ENCODE assay signal across 8 cellular contexts in genomic region chr3:115814778-115815380, GRCh38.
DNase-seq lines count a peak whose midpoint lies in the region; ATAC-seq, FAIRE-seq and TF ChIP-seq lines count a peak whose summit lies in the region.

No MANE protein-coding gene starts in this region.

- H3K4me3 ChIP-seq in Jurkat, Clone E6-1 (ENCODE audit: low read length): no peak overlapping the region
- H3K4me3 ChIP-seq in SJSA1 (no peak overlapping the region), pancreas (no peak overlapping the region), upper lobe of right lung (no peak overlapping the region)

- H3K27ac ChIP-seq in SJSA1 (no peak overlapping the region), pancreas (no peak overlapping the region), upper lobe of right lung (no peak overlapping the region)

- FAIRE-seq in GM18507 (lab: Jason Lieb, UNC) (peak; percentile 78), pancreas (lab: Jason Lieb, UNC) (peak; percentile 59)

- 13 to 14% methylated on average over 8 of the region's 8 CpGs for WGBS in pancreas, 2 donors

- H3K27me3 ChIP-seq in SJSA1 (replicated peaks) (no peaks in the 10 kb centered on the region; the same call in 1 of the 2 replicates), pancreas (no peaks in the 10 kb centered on the region), upper lobe of right lung (no peaks in the 10 kb centered on the region)

- no peaks in the 10 kb centered on the region for H3K9me3 ChIP-seq in SJSA1 (replicated peaks)
- no peaks in the 10 kb centered on the region for H3K9me3 ChIP-seq in pancreas
- H3K9me3 ChIP-seq in upper lobe of right lung: no peaks in the 10 kb centered on the region

- DNase-seq in AG08396 (ENCODE audit: low spot score) (peak; percentile 60), GM18507 (ENCODE audit: extremely low spot score, insufficient read length, low read depth) (no peak), SJSA1 (ENCODE audit: low read depth in 1 of 2, low spot score in 2 of 2) (peak; percentile 55 to 65), globus pallidus (ENCODE audit: low spot score) (peak; percentile 71), pancreas (peak in 5 of 6 donors; percentile 52 to 87 (median 64)), upper lobe of right lung (no peak)
- peak; percentile 51 for DNase-seq in Jurkat, Clone E6-1 (ENCODE audit: low read depth, low spot score)
- DNase-seq in activated naive CD4-positive, alpha-beta T cell (lab: John Stamatoyannopoulos, UW): peak; percentile 24 to 59 (median 40)

- peak; percentile 81 to 94 (median 90) for TF ChIP-seq CTCF in pancreas (IDR thresholded peaks at IDR 0.05)
- TF ChIP-seq CTCF in upper lobe of right lung (IDR thresholded peaks at IDR 0.05): peak; percentile 96

- H3K36me3 ChIP-seq in SJSA1 (no peaks in the 10 kb centered on the region), pancreas (no peaks in the 10 kb centered on the region), upper lobe of right lung (no peaks in the 10 kb centered on the region)

- intact Hi-C loops in pancreas (cut with DNase I): no loop called here
- intact Hi-C loops in upper lobe of right lung (cut with DNase I): no loop called here

- H3K4me1 ChIP-seq in SJSA1 (replicated peaks) (0 out of 2 replicates have a peak, but pooled peaks cover 7% of the 10 kb centered on the region), pancreas (peaks cover 0 to 6% (median 5%) of the 10 kb centered on the region in 3 donors), upper lobe of right lung (no peaks in the 10 kb centered on the region)

- ATAC-seq in pancreas: peak; percentile 86 to 96 (median 94)
- peak; percentile 88 for ATAC-seq in upper lobe of right lung

Comparison
In these comparisons a context has a peak if more than half of its experiments do, and no peak if none do; other contexts are left out.
1. DNase-seq: peak in AG08396 (single experiment), Jurkat, Clone E6-1 (single experiment), SJSA1 (2 of 2), activated naive CD4-positive, alpha-beta T cell (4 of 4), globus pallidus (single experiment) and pancreas (5 of 6); none in GM18507 (single experiment) and upper lobe of right lung (single experiment).